34 cellular contexts compared by ENCODE assay signal in genomic region chr1:29372108-29372507, GRCh38.
"Had no signal": no experiment of that assay in that cellular context is flagged by ENCODE, and none has a peak within 500 bp of the region (broad histone marks: within the 10 kb centered on the region; RNA-seq: fewer than 3 reads in every experiment).

No MANE protein-coding gene starts in this region.

- H3K4me1 Mint-ChIP-seq: activated B cell treated with CpG ODN at 0.5 μM for 24 hours had no signal

- H3K9me3 Mint-ChIP-seq: activated T-cell treated with anti-CD3 and anti-CD28 coated beads, Interleukin-2, amount 50 U/mL, for 4 hours; activated T-helper 1 cell treated with anti-CD3 and anti-CD28 coated beads, Interleukin-12 subunit alpha, Interleukin-12 subunit beta, Interleukin-2, Interleukin-4 antibody, amounts not matched to agents 30 ng/mL and 10 ng/mL and 1 ng/mL, durations not matched to agents 14 hours and 24 hours and 36 hours had no signal

- H3K27me3 ChIP-seq: body of pancreas had no signal

- H3K4me2 ChIP-seq: PC-9 had no signal

- H3K4me1 ChIP-seq: adrenal gland, body of pancreas, breast epithelium had no signal

- H3K36me3 ChIP-seq: adrenal gland, breast epithelium had no signal

- H3K4me3 ChIP-seq: adrenal gland, body of pancreas, breast epithelium, PC-9 had no signal

- H3K27ac ChIP-seq: adrenal gland, body of pancreas, breast epithelium, PC-9, RWPE1, VCaP had no signal

- H3K4me3 Mint-ChIP-seq: activated B cell treated with CpG ODN at 0.5 μM for 24 hours; activated CD4-positive, alpha-beta memory T cell treated with anti-CD3 and anti-CD28 coated beads for 36 hours; activated naive CD4-positive, alpha-beta T cell treated with anti-CD3 and anti-CD28 coated beads for 36 hours; activated T-cell treated with anti-CD3 and anti-CD28 coated beads, Interleukin-2, amount 50 U/mL, for 4 hours; activated T-helper 1 cell treated with anti-CD3 and anti-CD28 coated beads, Interleukin-12 subunit alpha, Interleukin-12 subunit beta, Interleukin-2, Interleukin-4 antibody, amounts not matched to agents 30 ng/mL and 10 ng/mL and 1 ng/mL, durations not matched to agents 14 hours and 24 hours and 36 hours; T-helper 1 cell treated with Interleukin-12 subunit alpha and Interleukin-12 subunit beta and Interleukin-4 antibody, amounts not matched to agents 30 μg/mL and 1 μg/mL, for 36 hours; T-helper 2 cell treated with Interferon-gamma antibody and Interleukin-4, amounts not matched to agents 5 μg/mL and 100 μg/mL, for 36 hours had no signal

- H3K9me3 ChIP-seq: adrenal gland, body of pancreas had no signal

- H3K27ac Mint-ChIP-seq: activated B cell treated with CpG ODN at 0.5 μM for 24 hours; activated CD4-positive, alpha-beta memory T cell treated with anti-CD3 and anti-CD28 coated beads for 36 hours; activated naive CD4-positive, alpha-beta T cell treated with anti-CD3 and anti-CD28 coated beads for 36 hours; activated naive CD4-positive, alpha-beta T cell treated with anti-CD3 and anti-CD28 coated beads, Interleukin-2, amount 50 U/mL, for 72 hours; activated T-helper 1 cell treated with anti-CD3 and anti-CD28 coated beads, Interleukin-12 subunit alpha, Interleukin-12 subunit beta, Interleukin-2, Interleukin-4 antibody, amounts not matched to agents 30 ng/mL and 10 ng/mL and 1 ng/mL, durations not matched to agents 14 hours and 24 hours and 36 hours; T-helper 1 cell treated with Interleukin-12 subunit alpha and Interleukin-12 subunit beta and Interleukin-4 antibody, amounts not matched to agents 30 μg/mL and 1 μg/mL, for 36 hours; T-helper 2 cell treated with Interferon-gamma antibody and Interleukin-4, amounts not matched to agents 5 μg/mL and 100 μg/mL, for 36 hours had no signal

- ATAC-seq: activated naive CD4-positive, alpha-beta T cell treated with anti-CD3 and anti-CD28 coated beads, Interleukin-2, amount 50 U/mL, for 72 hours; activated T-cell treated with anti-CD3 and anti-CD28 coated beads, Interleukin-2, amount 50 U/mL, for 4 hours; body of pancreas; Right ventricle myocardium inferior had no signal

- DNase-seq: activated B cell treated with CpG ODN at 0.5 μM for 24 hours; activated CD4-positive, alpha-beta memory T cell treated with anti-CD3 and anti-CD28 coated beads for 36 hours; activated CD4-positive, alpha-beta T cell treated with anti-CD3 and anti-CD28 coated beads for 4 hours; activated CD4-positive, alpha-beta T cell treated with anti-CD3 and anti-CD28 coated beads, Interleukin-2, amount 50 U/mL, for 1 hour; activated CD4-positive, CD25-positive, alpha-beta regulatory T cell treated with anti-CD3 and anti-CD28 coated beads, Interleukin-2, amount 50 U/mL, for 72 hours; activated CD8-positive, alpha-beta memory T cell treated with anti-CD3 and anti-CD28 coated beads, Interleukin-2, amount 50 U/mL, for 4 hours; activated gamma-delta T cell treated with Interleukin-2 at 50 U/mL for 16 hours; activated naive CD4-positive, alpha-beta T cell treated with anti-CD3 and anti-CD28 coated beads for 36 hours; activated T-cell treated with anti-CD3 and anti-CD28 coated beads for 4 hours; activated T-cell treated with anti-CD3 and anti-CD28 coated beads, Interleukin-2, amount 50 U/mL, for 4 hours; adrenal gland; body of pancreas; Karpas-422; KBM-7; NCI-H1105; NCI-H1436; NCI-H1694; NCI-H1930; NCI-H2081 treated with DMSO at 0.1 percent for 48 hours; NCI-H226; NCI-H446 treated with DMSO at 0.1 percent for 48 hours; NCI-H524; NCI-H69; NK-92 treated with Interleukin-12 subunit alpha and Interleukin-12 subunit beta, amount 100 ng/mL, for 24 hours; PC-9; SIG-M5 had no signal

- H3K36me3 Mint-ChIP-seq: activated CD4-positive, alpha-beta memory T cell treated with anti-CD3 and anti-CD28 coated beads for 36 hours had no signal

- H2AFZ ChIP-seq: PC-9 had no signal
